Comparison of ENCODE assay signal across 8 cellular contexts in genomic region chr15:81311834-81312459, GRCh38. TPM values are rescaled to one million over a fixed set of nuclear protein-coding genes. Genes with fewer than 3 reads are reported as not detected.
DNase-seq lines count a peak whose midpoint lies in the region; ATAC-seq lines count a peak whose summit lies in the region.

No MANE protein-coding gene starts in this region.

- no peak overlapping the region for H2AK5ac ChIP-seq in trophoblast cell (ENCODE audit: low read length)

- no peak overlapping the region for H2BK120ac ChIP-seq in trophoblast cell (ENCODE audit: insufficient read depth, low read length, poor library complexity)

- no peak overlapping the region for H3K27ac Mint-ChIP-seq in activated T-cell treated with anti-CD3 and anti-CD28 coated beads, Interleukin-2, amount 50 U/mL, for 72 hours

- H3K9ac ChIP-seq in adipocyte (ENCODE audit: low read length) (peak overlapping the region; percentile 17), trophoblast cell (ENCODE audit: low read length) (no peak overlapping the region)

- no peak overlapping the region for H2AFZ ChIP-seq in trophoblast cell (ENCODE audit: insufficient read depth, low read length, poor library complexity)

- ATAC-seq in GM18508 (IDR thresholded peaks at IDR 0.05; ENCODE audit: insufficient read depth, unreplicated experiment) (peak; percentile 39), HG03159 (IDR thresholded peaks at IDR 0.05; ENCODE audit: unreplicated experiment) (peak; percentile 49), GM18858 (IDR thresholded peaks at IDR 0.05; ENCODE audit: unreplicated experiment) (no peak)
- no peak for ATAC-seq in activated T-cell treated with anti-CD3 and anti-CD28 coated beads, Interleukin-2, amount 50 U/mL, for 72 hours (replicated peaks in 1 of 2)

- no peaks in the 10 kb centered on the region for H3K9me3 Mint-ChIP-seq in activated T-cell treated with anti-CD3 and anti-CD28 coated beads, Interleukin-2, amount 50 U/mL, for 72 hours

- peaks cover 14 to 18% of the 10 kb centered on the region in 2 donors for H3K36me3 Mint-ChIP-seq in activated T-cell treated with anti-CD3 and anti-CD28 coated beads, Interleukin-2, amount 50 U/mL, for 72 hours (ENCODE audit: insufficient read depth in 2 of 2)

- H3K23ac ChIP-seq in trophoblast cell (ENCODE audit: low read length) = no peak overlapping the region

- H4K12ac ChIP-seq in trophoblast cell (ENCODE audit: low read depth, low read length) = no peak overlapping the region

- H3K18ac ChIP-seq in trophoblast cell (ENCODE audit: low read length) = no peak overlapping the region

- H3K4me1 Mint-ChIP-seq in activated T-cell treated with anti-CD3 and anti-CD28 coated beads, Interleukin-2, amount 50 U/mL, for 72 hours (ENCODE audit: low read depth) = peaks cover 72% of the 10 kb centered on the region

- H3K36me3 ChIP-seq in adipocyte (ENCODE audit: control insufficient read depth, insufficient read depth, low read length, severe bottlenecking) (no peaks in the 10 kb centered on the region), trophoblast cell (ENCODE audit: control insufficient read depth in 1 of 2, insufficient read depth in 2 of 2, low read length in 2 of 2) (peaks cover 4 to 5% of the 10 kb centered on the region in 2 experiments)

- no peak overlapping the region for H4K8ac ChIP-seq in trophoblast cell (ENCODE audit: low read depth, low read length)

- H3K4me3 ChIP-seq in adipocyte (ENCODE audit: low read length) (no peak overlapping the region), trophoblast cell (ENCODE audit: low read depth, low read length) (no peak overlapping the region)

- H3K79me1 ChIP-seq in trophoblast cell (ENCODE audit: low read length) = no peaks in the 10 kb centered on the region

- no peaks in the 10 kb centered on the region for H3K9me3 ChIP-seq in adipocyte (ENCODE audit: control insufficient read depth, low read length)
- no peaks in the 10 kb centered on the region for H3K9me3 ChIP-seq in trophoblast cell (ENCODE audit: insufficient read depth, low read depth, low read length)

- peaks cover 42% of the 10 kb centered on the region for H3K4me1 ChIP-seq in adipocyte (ENCODE audit: control insufficient read depth, insufficient read depth, low read length)
- H3K4me1 ChIP-seq in trophoblast cell (ENCODE audit: control insufficient read depth in 1 of 2, insufficient read depth in 2 of 2, low read length in 2 of 2) = peaks cover 2 to 6% of the 10 kb centered on the region in 2 experiments

- no peak overlapping the region for H3K4ac ChIP-seq in trophoblast cell (ENCODE audit: low read depth, low read length)

- H3K14ac ChIP-seq in trophoblast cell (ENCODE audit: low read length) = no peak overlapping the region

- H2BK5ac ChIP-seq in trophoblast cell (ENCODE audit: low read depth, low read length, poor library complexity) = no peak overlapping the region

- H3K27me3 Mint-ChIP-seq in activated T-cell treated with anti-CD3 and anti-CD28 coated beads, Interleukin-2, amount 50 U/mL, for 72 hours (ENCODE audit: low read depth) = no peaks in the 10 kb centered on the region

- no peak overlapping the region for H2BK12ac ChIP-seq in trophoblast cell (ENCODE audit: low read length)

- no peak overlapping the region for H3K27ac ChIP-seq in trophoblast cell (ENCODE audit: low read depth, low read length)

- no peak overlapping the region for H3K4me2 ChIP-seq in trophoblast cell (ENCODE audit: low read length)

- no peak overlapping the region for H3K4me3 Mint-ChIP-seq in activated T-cell treated with anti-CD3 and anti-CD28 coated beads, Interleukin-2, amount 50 U/mL, for 72 hours

- no peaks in the 10 kb centered on the region for H3K27me3 ChIP-seq in adipocyte (replicated peaks; ENCODE audit: control insufficient read depth, insufficient read depth, low read length)
- no peaks in the 10 kb centered on the region for H3K27me3 ChIP-seq in trophoblast cell (ENCODE audit: insufficient read depth, low read length)

- DNase-seq in adipocyte (ENCODE audit: low read depth) = no peak
- DNase-seq in trophoblast cell = peak; percentile 20 to 26
- no peak for DNase-seq in NCI-H524 (lab: John Stamatoyannopoulos, UW)
- DNase-seq in DMS153 treated with DMSO at 0.1 percent for 48 hours (lab: John Stamatoyannopoulos, UW; ENCODE audit: unreplicated experiment) = no peak
- DNase-seq in activated T-cell treated with anti-CD3 and anti-CD28 coated beads, Interleukin-2, amount 50 U/mL, for 72 hours = no peak

- H3K79me2 ChIP-seq in trophoblast cell (ENCODE audit: control insufficient read depth, insufficient read depth, low read length, poor library complexity) = no peaks in the 10 kb centered on the region

- WGBS in trophoblast cell (ENCODE audit: extremely low coverage, insufficient coverage, insufficient read length) = no CpG with 5 or more reads among the region's 10 CpGs

- no peak overlapping the region for H4K91ac ChIP-seq in trophoblast cell (ENCODE audit: low read depth, low read length)

RNA-seq across cellular contexts. Expression of gene STARD5, which starts 12.0 kb away (rescaled TPM):
- 2.6 and 2.7 TPM in 2 replicates for polyA plus RNA-seq in trophoblast cell (2013)
- 10 to 100 TPM in 1 of 2 donors, 1 to 10 TPM in 1; 9.0 to 10.3 TPM for total RNA-seq in activated T-cell treated with anti-CD3 and anti-CD28 coated beads, Interleukin-2, amount 50 U/mL, for 72 hours

Comparison
In these comparisons a context has a peak if more than half of its experiments do, and no peak if none do; other contexts are left out.
1. ATAC-seq: peak in GM18508 (single experiment) and HG03159 (single experiment); none in GM18858 (single experiment) and activated T-cell treated with anti-CD3 and anti-CD28 coated beads, Interleukin-2, amount 50 U/mL, for 72 hours (0 of 2).
2. DNase-seq: peak in trophoblast cell (2 of 2); none in adipocyte (single experiment), NCI-H524 (0 of 2), DMS153 treated with DMSO at 0.1 percent for 48 hours (single experiment) and activated T-cell treated with anti-CD3 and anti-CD28 coated beads, Interleukin-2, amount 50 U/mL, for 72 hours (0 of 2).